In genomic region chr12:19757317-19757877, GRCh38 we compare ENCODE assay signal across 9 cellular contexts.
DNase-seq lines count a peak whose midpoint lies in the region; ATAC-seq and TF ChIP-seq lines count a peak whose summit lies in the region.
"Had no signal": no experiment of that assay in that cellular context is flagged by ENCODE, and none has a peak within 500 bp of the region (broad histone marks: within the 10 kb centered on the region; RNA-seq: fewer than 3 reads in every experiment).

No MANE protein-coding gene starts in this region.

- peaks cover 4% of the 10 kb centered on the region for H3K9me3 Mint-ChIP-seq in activated CD8-positive, alpha-beta T cell treated with anti-CD3 and anti-CD28 coated beads, Interleukin-2, amount 10 ng/mL, durations not matched to agents 7 days and 5 days (ENCODE audit: insufficient read depth)

- H2AFZ ChIP-seq in MM.1S (ENCODE audit: low read length), result no peak overlapping the region

- no peak overlapping the region for H3K4me3 Mint-ChIP-seq in activated CD8-positive, alpha-beta T cell treated with anti-CD3 and anti-CD28 coated beads, Interleukin-2, amount 10 ng/mL, durations not matched to agents 7 days and 5 days
- H3K4me3 Mint-ChIP-seq: CD4-positive, alpha-beta memory T cell had no signal

- no peaks in the 10 kb centered on the region for H3F3A ChIP-seq in MM.1S (ENCODE audit: insufficient read depth, low read length)

- TF ChIP-seq CTCF in MM.1S (IDR thresholded peaks at IDR 0.05; ENCODE audit: low read length) (peak; percentile 68), kidney epithelial cell (IDR thresholded peaks at IDR 0.05; ENCODE audit: insufficient read depth, low read length, poor library complexity, severe bottlenecking) (peak; percentile 67)

- H4K20me1 ChIP-seq in MM.1S (ENCODE audit: insufficient read depth, low read length), result no peaks in the 10 kb centered on the region

- H3K27me3 Mint-ChIP-seq in activated CD8-positive, alpha-beta T cell treated with anti-CD3 and anti-CD28 coated beads, Interleukin-2, amount 10 ng/mL, durations not matched to agents 7 days and 5 days (ENCODE audit: low read depth), result peaks cover 2% of the 10 kb centered on the region

- no peak overlapping the region for H3K4me2 ChIP-seq in MM.1S (ENCODE audit: low read depth, low read length)

- no peak overlapping the region for H3K27ac ChIP-seq in MM.1S (ENCODE audit: low read length)

- no peaks in the 10 kb centered on the region for H3K79me2 ChIP-seq in MM.1S (ENCODE audit: low read length)

- H3K36me3 Mint-ChIP-seq in activated CD8-positive, alpha-beta T cell treated with anti-CD3 and anti-CD28 coated beads, Interleukin-2, amount 10 ng/mL, durations not matched to agents 7 days and 5 days (ENCODE audit: low read depth), result no peaks in the 10 kb centered on the region
- H3K36me3 Mint-ChIP-seq: CD4-positive, alpha-beta memory T cell had no signal

- no peaks in the 10 kb centered on the region for H3K9me3 ChIP-seq in MM.1S (replicated peaks; ENCODE audit: insufficient read depth, low read length)

- H3K27me3 ChIP-seq in MM.1S (replicated peaks; ENCODE audit: insufficient read depth, low read length) (no peaks in the 10 kb centered on the region), kidney epithelial cell (ENCODE audit: control insufficient read depth, insufficient read depth, low read length) (no peaks in the 10 kb centered on the region)

- peak; percentile 44 for DNase-seq in NCI-H2107 treated with DMSO at 0.1 percent for 48 hours (lab: John Stamatoyannopoulos, UW; ENCODE audit: unreplicated experiment)
- DNase-seq in NCI-H2107 (lab: John Stamatoyannopoulos, UW), result no peak
- DNase-seq in MM.1S, result peak; percentile 48
- DNase-seq in activated CD8-positive, alpha-beta T cell treated with anti-CD3 and anti-CD28 coated beads, Interleukin-2, amount 10 ng/mL, durations not matched to agents 7 days and 5 days, result no peak
- no peak for DNase-seq in kidney epithelial cell (ENCODE audit: low read depth)
- no peak for DNase-seq in putamen (ENCODE audit: low spot score)
- no peak for DNase-seq in HuH-7.5 (ENCODE audit: low spot score)

- H3K4me3 ChIP-seq in MM.1S (ENCODE audit: low read length), result no peak overlapping the region
- H3K4me3 ChIP-seq in kidney epithelial cell (ENCODE audit: low read depth, low read length), result no peak overlapping the region

- H3K27ac Mint-ChIP-seq in activated CD8-positive, alpha-beta T cell treated with anti-CD3 and anti-CD28 coated beads, Interleukin-2, amount 10 ng/mL, durations not matched to agents 7 days and 5 days, result no peak overlapping the region
- H3K27ac Mint-ChIP-seq: CD4-positive, alpha-beta memory T cell had no signal

- CTCF ChIA-PET in activated CD8-positive, alpha-beta T cell treated with anti-CD3 and anti-CD28 coated beads, Interleukin-2, amount 10 ng/mL, durations not matched to agents 7 days and 5 days (lab: Charles Lee), result interaction anchor here (0.6 to 3.0 kb wide), 12 partner anchors 8 to 549 kb away, joined by 3 to 8 read pairs (median 4); no protein-coding TSS in a partner anchor

- peak; percentile 42 for ATAC-seq in activated CD8-positive, alpha-beta T cell treated with anti-CD3 and anti-CD28 coated beads, Interleukin-2, amount 10 ng/mL, durations not matched to agents 7 days and 5 days
- no peak for ATAC-seq in HG02884 (IDR thresholded peaks at IDR 0.05; ENCODE audit: unreplicated experiment)

- no peaks in the 10 kb centered on the region for H3K36me3 ChIP-seq in MM.1S (replicated peaks; ENCODE audit: insufficient read depth, low read length)
- H3K36me3 ChIP-seq in kidney epithelial cell (ENCODE audit: control insufficient read depth, insufficient read depth, low read length), result no peaks in the 10 kb centered on the region

- no peak overlapping the region for H3K9ac ChIP-seq in MM.1S (ENCODE audit: low read length)

- no peaks in the 10 kb centered on the region for H3K4me1 ChIP-seq in MM.1S (ENCODE audit: low read length)

- peaks cover 3% of the 10 kb centered on the region for H3K4me1 Mint-ChIP-seq in activated CD8-positive, alpha-beta T cell treated with anti-CD3 and anti-CD28 coated beads, Interleukin-2, amount 10 ng/mL, durations not matched to agents 7 days and 5 days (ENCODE audit: low read depth)

- no peaks in the 10 kb centered on the region for H3K9me2 ChIP-seq in MM.1S (replicated peaks; ENCODE audit: insufficient read depth, low read length)

- POLR2A ChIA-PET in activated CD8-positive, alpha-beta T cell treated with anti-CD3 and anti-CD28 coated beads, Interleukin-2, amount 10 ng/mL, durations not matched to agents 7 days and 5 days (lab: Charles Lee), result no interaction called here

Comparison
In these comparisons a context has a peak if more than half of its experiments do, and no peak if none do; other contexts are left out.
1. DNase-seq: peak in NCI-H2107 treated with DMSO at 0.1 percent for 48 hours (single experiment) and MM.1S (single experiment); none in NCI-H2107 (single experiment), activated CD8-positive, alpha-beta T cell treated with anti-CD3 and anti-CD28 coated beads, Interleukin-2, amount 10 ng/mL, durations not matched to agents 7 days and 5 days (single experiment), kidney epithelial cell (single experiment), putamen (single experiment) and HuH-7.5 (single experiment).